25 cellular contexts compared by ENCODE assay signal in the genomic region with DNA sequence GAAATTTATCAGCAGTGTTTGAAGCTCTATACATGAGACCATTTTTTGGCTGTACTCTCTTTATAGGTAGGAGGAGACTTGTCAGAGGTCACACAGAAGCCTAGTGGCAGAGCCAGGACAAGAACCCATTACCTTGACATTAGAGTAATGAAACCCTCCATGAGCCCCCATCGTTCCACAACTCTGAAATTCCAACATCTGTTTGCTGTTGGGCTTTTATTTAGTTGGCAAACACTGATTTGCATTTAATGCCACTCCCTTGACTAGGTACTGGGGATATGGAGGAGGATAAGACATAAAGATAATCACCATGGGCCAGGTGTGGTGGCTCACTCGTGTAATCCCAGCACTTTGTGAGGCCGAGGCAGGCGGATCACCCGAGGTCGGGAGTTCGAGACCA. TPM values are rescaled to one million over a fixed set of nuclear protein-coding genes. Genes with fewer than 3 reads are reported as not detected.
DNase-seq lines count a peak whose midpoint lies in the region; ATAC-seq and TF ChIP-seq lines count a peak whose summit lies in the region.
"Had no signal": no experiment of that assay in that cellular context is flagged by ENCODE, and none has a peak within 500 bp of the region (broad histone marks: within the 10 kb centered on the region; RNA-seq: fewer than 3 reads in every experiment).

No MANE protein-coding gene starts in this region.

- H3K27me3 ChIP-seq in BLaER1 = no peaks in the 10 kb centered on the region
- no peaks in the 10 kb centered on the region for H3K27me3 ChIP-seq in CD4-positive, alpha-beta T cell (ENCODE audit: control insufficient read depth, insufficient read depth, low read length)
- H3K27me3 ChIP-seq: tibial nerve had no signal

- no peaks in the 10 kb centered on the region for H3K9me3 ChIP-seq in BLaER1
- H3K9me3 ChIP-seq in CD4-positive, alpha-beta T cell (ENCODE audit: control insufficient read depth, low read length) = no peaks in the 10 kb centered on the region
- H3K9me3 ChIP-seq: SK-N-SH, tibial nerve had no signal

- peaks cover 21% of the 10 kb centered on the region for H3K36me3 Mint-ChIP-seq in CD4-positive, alpha-beta T cell (ENCODE audit: low read depth)
- H3K36me3 Mint-ChIP-seq in activated CD8-positive, alpha-beta T cell treated with anti-CD3 and anti-CD28 coated beads for 36 hours (ENCODE audit: low read depth) = peaks cover 13% of the 10 kb centered on the region
- peaks cover 16% of the 10 kb centered on the region for H3K36me3 Mint-ChIP-seq in nephron progenitor cell (ENCODE audit: low read depth)

- H3K4me1 Mint-ChIP-seq in CD4-positive, alpha-beta T cell (ENCODE audit: low read depth) = peaks cover 23% of the 10 kb centered on the region
- H3K4me1 Mint-ChIP-seq in activated CD8-positive, alpha-beta T cell treated with anti-CD3 and anti-CD28 coated beads for 36 hours (ENCODE audit: low read depth) = peaks cover 26% of the 10 kb centered on the region
- peaks cover 47% of the 10 kb centered on the region for H3K4me1 Mint-ChIP-seq in nephron progenitor cell

- peak overlapping the region; percentile 26 for H3K4me3 Mint-ChIP-seq in CD4-positive, alpha-beta T cell
- peak overlapping the region; percentile 39 for H3K4me3 Mint-ChIP-seq in activated CD8-positive, alpha-beta T cell treated with anti-CD3 and anti-CD28 coated beads for 36 hours
- peak overlapping the region; percentile 50 for H3K4me3 Mint-ChIP-seq in nephron progenitor cell

- no peak for TF ChIP-seq CTCF in CD4-positive, alpha-beta T cell (IDR thresholded peaks at IDR 0.05)
- TF ChIP-seq CTCF in activated CD8-positive, alpha-beta T cell treated with anti-CD3 and anti-CD28 coated beads for 36 hours (IDR thresholded peaks at IDR 0.05) = no peak
- TF ChIP-seq CTCF in nephron progenitor cell (IDR thresholded peaks at IDR 0.05) = no peak

- H3K27ac Mint-ChIP-seq in CD4-positive, alpha-beta T cell = peak overlapping the region; percentile 91
- H3K27ac Mint-ChIP-seq in activated CD8-positive, alpha-beta T cell treated with anti-CD3 and anti-CD28 coated beads for 36 hours = no peak overlapping the region
- no peak overlapping the region for H3K27ac Mint-ChIP-seq in nephron progenitor cell
- H3K27ac Mint-ChIP-seq: H9 had no signal

- 0 out of 2 replicates have a peak overlapping the region, but pooled peaks have one; percentile 86 for H3K4me2 ChIP-seq in BLaER1

- intact Hi-C loops in CD4-positive, alpha-beta T cell (cut with DNase I, micrococcal nuclease) = loop anchor here (2.0 to 10.0 kb wide), 5 partner anchors 81 to 959 kb away; a partner anchor contains a TSS
- intact Hi-C loops in activated CD8-positive, alpha-beta T cell treated with anti-CD3 and anti-CD28 coated beads for 36 hours (cut with micrococcal nuclease) = no loop called here

- H3K36me3 ChIP-seq in BLaER1 = peaks cover 33% of the 10 kb centered on the region

- no peaks in the 10 kb centered on the region for H4K20me1 ChIP-seq in BLaER1

- ATAC-seq in CD4-positive, alpha-beta T cell (ENCODE audit: poor library complexity) = no peak
- ATAC-seq in activated CD8-positive, alpha-beta T cell treated with anti-CD3 and anti-CD28 coated beads for 36 hours = no peak
- no peak for ATAC-seq in HG02852 (IDR thresholded peaks at IDR 0.05; ENCODE audit: unreplicated experiment)

- CTCF ChIA-PET in CD4-positive, alpha-beta T cell (lab: Charles Lee) = interaction anchor here (0.7 kb wide), 1 partner anchor 78 kb away, joined by 3 read pairs; no protein-coding TSS in a partner anchor
- CTCF ChIA-PET in activated CD8-positive, alpha-beta T cell treated with anti-CD3 and anti-CD28 coated beads for 36 hours (lab: Charles Lee) = interaction anchor here (6.5 kb wide), 1 partner anchor 80 kb away, joined by 94 read pairs; a partner anchor contains a TSS

- no peaks in the 10 kb centered on the region for H3K27me3 Mint-ChIP-seq in CD4-positive, alpha-beta T cell
- no peaks in the 10 kb centered on the region for H3K27me3 Mint-ChIP-seq in activated CD8-positive, alpha-beta T cell treated with anti-CD3 and anti-CD28 coated beads for 36 hours
- H3K27me3 Mint-ChIP-seq in nephron progenitor cell (ENCODE audit: low read depth, poor library complexity) = peaks cover 10% of the 10 kb centered on the region
- H3K27me3 Mint-ChIP-seq: stimulated activated naive CD8-positive, alpha-beta T cell treated with anti-CD3 and anti-CD28 coated beads, Interleukin-15, Interleukin-2, amounts not matched to agents 100 ng/mL and 50 ng/mL, for 24 hours had no signal

- no peak overlapping the region for H3K9ac ChIP-seq in BLaER1

- H3K4me3 ChIP-seq in BLaER1 = no peak overlapping the region

- peaks cover 17% of the 10 kb centered on the region for H3K4me1 ChIP-seq in BLaER1

- POLR2A ChIA-PET in CD4-positive, alpha-beta T cell (lab: Charles Lee) = no interaction called here
- POLR2A ChIA-PET in activated CD8-positive, alpha-beta T cell treated with anti-CD3 and anti-CD28 coated beads for 36 hours (lab: Charles Lee) = no interaction called here

- no peak overlapping the region for H3K27ac ChIP-seq in BLaER1
- H3K27ac ChIP-seq in CD4-positive, alpha-beta T cell (ENCODE audit: low read depth, low read length) = no peak overlapping the region
- H3K27ac ChIP-seq: tibial nerve had no signal

- DNase-seq in CD4-positive, alpha-beta T cell = no peak
- DNase-seq in activated CD8-positive, alpha-beta T cell treated with anti-CD3 and anti-CD28 coated beads for 36 hours = no peak
- no peak for DNase-seq in nephron progenitor cell
- DNase-seq in amniotic stem cell (lab: John Stamatoyannopoulos, UW) = no peak
- DNase-seq in central memory CD4-positive, alpha-beta T cell = no peak
- DNase-seq: activated CD4-positive, CD25-positive, alpha-beta regulatory T cell; activated T-cell treated with anti-CD3 and anti-CD28 coated beads, Interleukin-2, amount 50 U/mL, for 48 hours; Calu3; dermis blood vessel endothelial cell; H9; hippocampal formation; islet precursor cell; Kasumi-1; NCI-H1092 treated with DMSO at 0.1 percent for 48 hours; NCI-H2081; NCI-H446; NK-92 treated with Interleukin-12 subunit alpha and Interleukin-12 subunit beta, amount 100 ng/mL, for 24 hours; SK-N-SH; small intestine; stimulated activated CD4-positive, alpha-beta T cell treated with anti-CD3 and anti-CD28 coated beads, Interleukin-2, amount 100 ng/mL, for 48 hours; T-helper 9 cell had no signal

- H3K9me3 Mint-ChIP-seq in CD4-positive, alpha-beta T cell = no peaks in the 10 kb centered on the region
- no peaks in the 10 kb centered on the region for H3K9me3 Mint-ChIP-seq in activated CD8-positive, alpha-beta T cell treated with anti-CD3 and anti-CD28 coated beads for 36 hours
- no peaks in the 10 kb centered on the region for H3K9me3 Mint-ChIP-seq in nephron progenitor cell
- H3K9me3 Mint-ChIP-seq: H9; stimulated activated naive CD8-positive, alpha-beta T cell treated with anti-CD3 and anti-CD28 coated beads, Interleukin-15, Interleukin-2, amounts not matched to agents 100 ng/mL and 50 ng/mL, for 24 hours had no signal

RNA-seq across cellular contexts. Expression of a gene that starts 1.6 kb away (rescaled TPM):
- total RNA-seq in CD4-positive, alpha-beta T cell = 10 to 100 TPM; 24.3 to 24.7 TPM
- 10 to 100 TPM; 50.9 to 52.7 TPM for total RNA-seq in activated CD8-positive, alpha-beta T cell treated with anti-CD3 and anti-CD28 coated beads for 36 hours

RNA-seq across cellular contexts. Expression of a gene that starts 1.7 kb away (rescaled TPM):
- total RNA-seq in CD4-positive, alpha-beta T cell = under 1 TPM; 0.53 to 0.58 TPM
- under 1 TPM; 0.22 to 0.38 TPM for total RNA-seq in activated CD8-positive, alpha-beta T cell treated with anti-CD3 and anti-CD28 coated beads for 36 hours
